Comparison of ENCODE assay signal across 16 cellular contexts in the genomic region with DNA sequence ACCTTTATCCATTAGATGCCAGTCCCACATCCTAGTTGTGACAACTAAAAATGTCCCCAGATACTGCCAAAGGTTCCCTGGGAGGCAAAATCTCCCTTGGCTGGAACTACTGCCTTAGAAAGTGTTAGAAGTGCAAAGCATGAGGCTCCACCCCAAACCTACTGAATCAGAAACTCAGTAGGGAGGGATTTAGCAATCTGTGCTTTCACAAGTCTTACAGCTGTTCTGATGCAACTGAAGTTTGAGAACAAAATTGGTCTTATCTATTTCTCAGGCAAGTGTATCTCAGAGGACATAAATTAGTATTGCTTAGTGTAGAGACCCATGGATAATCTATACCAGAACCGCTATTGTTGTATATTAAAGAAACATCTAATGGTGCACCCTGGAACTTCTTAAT.
DNase-seq lines count a peak whose midpoint lies in the region; ATAC-seq and TF ChIP-seq lines count a peak whose summit lies in the region.
"Had no signal": no experiment of that assay in that cellular context is flagged by ENCODE, and none has a peak within 500 bp of the region (broad histone marks: within the 10 kb centered on the region; RNA-seq: fewer than 3 reads in every experiment).

No MANE protein-coding gene starts in this region.

- H3K79me1 ChIP-seq in mesendoderm (ENCODE audit: low read length) = no peaks in the 10 kb centered on the region

- H3K4ac ChIP-seq in mesendoderm (ENCODE audit: low read depth, low read length) = no peak overlapping the region

- H3K4me3 ChIP-seq in NB4 (ENCODE audit: low read depth, low read length) (no peak overlapping the region), choroid plexus epithelial cell (ENCODE audit: low read depth, low read length) (no peak overlapping the region), mesendoderm (ENCODE audit: low read length) (no peak overlapping the region)
- H3K4me3 ChIP-seq: dorsolateral prefrontal cortex, skin epidermis, upper lobe of left lung had no signal

- no CpG with 5 or more reads among the region's 1 CpG for WGBS in mesendoderm (ENCODE audit: extremely low coverage, insufficient coverage, low lambda C conversion rate)

- H3K79me2 ChIP-seq in mesendoderm (ENCODE audit: control insufficient read depth, insufficient read depth, low read length) = no peaks in the 10 kb centered on the region

- no peaks in the 10 kb centered on the region for H3K36me3 ChIP-seq in mesendoderm (ENCODE audit: control insufficient read depth, insufficient read depth, low read length)
- H3K36me3 ChIP-seq: upper lobe of left lung had no signal

- TF ChIP-seq CTCF in NB4 (IDR thresholded peaks at IDR 0.05; ENCODE audit: low read depth, low read length) (no peak), choroid plexus epithelial cell (conservative IDR thresholded peaks at IDR 0.05; ENCODE audit: low read depth, low read length) (no peak)

- H3K27me3 ChIP-seq in mesendoderm (ENCODE audit: insufficient read depth, low read length, poor library complexity) = no peaks in the 10 kb centered on the region
- H3K27me3 ChIP-seq: dorsolateral prefrontal cortex, upper lobe of left lung had no signal

- no peak overlapping the region for H3K18ac ChIP-seq in mesendoderm (ENCODE audit: low read length)

- no peak overlapping the region for H2BK120ac ChIP-seq in mesendoderm (ENCODE audit: low read depth, low read length)

- no peak overlapping the region for H2BK5ac ChIP-seq in mesendoderm (ENCODE audit: low read length)

- DNase-seq in GM03348 (ENCODE audit: low spot score) = peak; percentile 52
- DNase-seq in NB4 (ENCODE audit: low read depth) = peak; percentile 46
- DNase-seq in choroid plexus epithelial cell (ENCODE audit: low read depth) = peak; percentile 97
- DNase-seq in mesendoderm = peak; percentile 36
- DNase-seq in mesenteric fat pad (ENCODE audit: low spot score) = no peak
- DNase-seq in GM19240 (ENCODE audit: insufficient read length, low spot score) = no peak
- DNase-seq: activated naive CD4-positive, alpha-beta T cell treated with Interleukin-2 at 50 U/mL for 16 hours; COR-L47; dorsolateral prefrontal cortex; NCI-H1105; NCI-H526; T-cell; upper lobe of left lung had no signal

- no peak overlapping the region for H4K8ac ChIP-seq in mesendoderm (ENCODE audit: low read depth, low read length)

- no peak overlapping the region for H2AK5ac ChIP-seq in mesendoderm (ENCODE audit: low read length)

- no peak for TF ChIP-seq POLR2A in NB4 (IDR thresholded peaks at IDR 0.05; ENCODE audit: extremely low read depth, insufficient read length)

- H3K23ac ChIP-seq in mesendoderm (ENCODE audit: low read length) = no peak overlapping the region

- no peak overlapping the region for H3K9ac ChIP-seq in mesendoderm (ENCODE audit: low read length)

- no peak overlapping the region for H3K56ac ChIP-seq in mesendoderm (ENCODE audit: low read length)

- ATAC-seq in GM18907 (IDR thresholded peaks at IDR 0.05; ENCODE audit: unreplicated experiment) (no peak), GM21381 (IDR thresholded peaks at IDR 0.05; ENCODE audit: unreplicated experiment) (no peak)
- ATAC-seq: T-cell had no signal

- no peaks in the 10 kb centered on the region for H3K4me1 ChIP-seq in mesendoderm (ENCODE audit: control insufficient read depth, low read depth, low read length)
- H3K4me1 ChIP-seq: upper lobe of left lung had no signal

- H4K5ac ChIP-seq in mesendoderm (ENCODE audit: low read length) = no peak overlapping the region

- H3K4me2 ChIP-seq in mesendoderm (ENCODE audit: low read length) = no peak overlapping the region

- no peak overlapping the region for H2BK15ac ChIP-seq in mesendoderm (replicated peaks; ENCODE audit: low read depth)

- H3K27ac ChIP-seq in mesendoderm (ENCODE audit: low read depth, low read length) = no peak overlapping the region
- H3K27ac ChIP-seq: dorsolateral prefrontal cortex, upper lobe of left lung had no signal

Comparison
In these comparisons a context has a peak if more than half of its experiments do, and no peak if none do; other contexts are left out.
1. DNase-seq: peak in GM03348 (single experiment), NB4 (single experiment), choroid plexus epithelial cell (single experiment) and mesendoderm (single experiment); none in mesenteric fat pad (single experiment) and GM19240 (single experiment).